Comparison of ENCODE assay signal across 13 cellular contexts in genomic region chr7:13050703-13051102, GRCh38.
DNase-seq lines count a peak whose midpoint lies in the region; ATAC-seq and TF ChIP-seq lines count a peak whose summit lies in the region.
"Had no signal": no experiment of that assay in that cellular context is flagged by ENCODE, and none has a peak within 500 bp of the region (broad histone marks: within the 10 kb centered on the region; RNA-seq: fewer than 3 reads in every experiment).

No MANE protein-coding gene starts in this region.

- H3K9me3 ChIP-seq in adipocyte (ENCODE audit: control insufficient read depth, low read length) = no peaks in the 10 kb centered on the region
- H3K9me3 ChIP-seq: BLaER1 had no signal

- POLR2A ChIA-PET in AG04449 (lab: Yijun Ruan, JAX) = no interaction called here

- no peaks in the 10 kb centered on the region for H3K27me3 ChIP-seq in adipocyte (replicated peaks; ENCODE audit: control insufficient read depth, insufficient read depth, low read length)
- H3K27me3 ChIP-seq: BLaER1 had no signal

- H3K4me1 ChIP-seq in adipocyte (ENCODE audit: control insufficient read depth, insufficient read depth, low read length) = peaks cover 13% of the 10 kb centered on the region
- H3K4me1 ChIP-seq: parathyroid adenoma had no signal

- no peaks in the 10 kb centered on the region for H3K36me3 ChIP-seq in adipocyte (ENCODE audit: control insufficient read depth, insufficient read depth, low read length, severe bottlenecking)
- H3K36me3 ChIP-seq: BLaER1 had no signal

- no peak overlapping the region for H3K9ac ChIP-seq in adipocyte (ENCODE audit: low read length)
- H3K9ac ChIP-seq: BLaER1, parathyroid adenoma had no signal

- no peak for ATAC-seq in GM18858 (IDR thresholded peaks at IDR 0.05; ENCODE audit: unreplicated experiment)
- ATAC-seq: GM23338 had no signal

- TF ChIP-seq CTCF in AG04449 (IDR thresholded peaks at IDR 0.05; ENCODE audit: insufficient read depth, low read length, missing control alignments) = no peak

- CTCF ChIA-PET in AG04449 (lab: Yijun Ruan, JAX) = no interaction called here

- DNase-seq in AG04449 (ENCODE audit: low read depth, low spot score) = peak; percentile 14
- DNase-seq in HCEC 1CT = peak; percentile 94
- peak; percentile 71 for DNase-seq in adipocyte (ENCODE audit: low read depth)
- DNase-seq in fibroblast of the conjunctiva (ENCODE audit: low read depth) = peak; percentile 22
- no peak for DNase-seq in NCI-H748 treated with DMSO at 0.1 percent for 48 hours (lab: John Stamatoyannopoulos, UW)
- no peak for DNase-seq in NK-92 (lab: John Stamatoyannopoulos, UW; ENCODE audit: unreplicated experiment)
- no peak for DNase-seq in SHP77 treated with DMSO at 0.1 percent for 48 hours (lab: John Stamatoyannopoulos, UW)
- DNase-seq: activated CD4-positive, alpha-beta memory T cell treated with anti-CD3 and anti-CD28 coated beads for 36 hours; NCI-H2227 treated with DMSO at 0.1 percent for 48 hours had no signal

- H3K4me3 ChIP-seq in AG04449 (ENCODE audit: low read depth, low read length) (no peak overlapping the region), adipocyte (ENCODE audit: low read length) (no peak overlapping the region)
- H3K4me3 ChIP-seq: BLaER1, GM23338 had no signal

Comparison
In these comparisons a context has a peak if more than half of its experiments do, and no peak if none do; other contexts are left out.
1. DNase-seq: peak in AG04449 (single experiment), HCEC 1CT (single experiment), adipocyte (single experiment) and fibroblast of the conjunctiva (single experiment); none in NCI-H748 treated with DMSO at 0.1 percent for 48 hours (single experiment), NK-92 (single experiment) and SHP77 treated with DMSO at 0.1 percent for 48 hours (single experiment).